ENCODE assay signal across 22 cellular contexts in genomic region chr9:88426651-88427050, GRCh38. TPM values are rescaled to one million over a fixed set of nuclear protein-coding genes. Genes with fewer than 3 reads are reported as not detected.
A peak's percentile ranks its signal among the peaks of the same experiment; 100 is the strongest.
DNase-seq lines count a peak whose midpoint lies in the region; ATAC-seq and TF ChIP-seq lines count a peak whose summit lies in the region.
"Had no signal": no experiment of that assay in that cellular context is flagged by ENCODE, and none has a peak within 500 bp of the region (broad histone marks: within the 10 kb centered on the region; RNA-seq: fewer than 3 reads in every experiment).

No MANE protein-coding gene starts in this region.

- H3K4me1 ChIP-seq in smooth muscle cell (ENCODE audit: low read depth) = peaks cover 16% of the 10 kb centered on the region
- H3K4me1 ChIP-seq: BE2C had no signal

- peaks cover 2 to 7% of the 10 kb centered on the region in 2 donors for H3K36me3 Mint-ChIP-seq in activated T-cell treated with anti-CD3 and anti-CD28 coated beads, Interleukin-2, amount 50 U/mL, for 72 hours (ENCODE audit: insufficient read depth in 2 of 2)
- H3K36me3 Mint-ChIP-seq in WTC11 = peaks cover 27% of the 10 kb centered on the region
- H3K36me3 Mint-ChIP-seq in mesothelial cell of epicardium = peaks cover 15% of the 10 kb centered on the region

- DNase-seq in activated T-cell treated with anti-CD3 and anti-CD28 coated beads, Interleukin-2, amount 50 U/mL, for 72 hours = no peak
- DNase-seq in activated T-cell treated with anti-CD3 and anti-CD28 coated beads for 4 hours = no peak
- DNase-seq in WTC11 (ENCODE audit: low spot score) = no peak
- no peak for DNase-seq in mesothelial cell of epicardium (ENCODE audit: low spot score in 2 of 2, unreplicated experiment in 2 of 2)
- DNase-seq in smooth muscle cell (lab: John Stamatoyannopoulos, UW; ENCODE audit: unreplicated experiment) = no peak
- no peak for DNase-seq in inferior parietal cortex (ENCODE audit: extremely low spot score)
- DNase-seq in amygdala (lab: John Stamatoyannopoulos, UW) = no peak
- DNase-seq in SIG-M5 (lab: John Stamatoyannopoulos, UW) = no peak
- DNase-seq: ACHN; AML-193; BE2C; Calu3; CD4-positive, alpha-beta T cell; CD8-positive, alpha-beta memory T cell; COR-L47; DMS53; DMS79 treated with DMSO at 0.1 percent for 48 hours; GM23248; H9 had no signal

- CTCF ChIA-PET in WTC11 (lab: Charles Lee) = no interaction called here

- no peak overlapping the region for H3K9ac ChIP-seq in smooth muscle cell (ENCODE audit: low read depth)
- H3K9ac ChIP-seq: BLaER1 treated with 17β-estradiol and CSF1 and Interleukin-3, amounts not matched to agents 10 nM and 100 nM; GM23248 had no signal

- POLR2A ChIA-PET in WTC11 (lab: Charles Lee) = no interaction called here

- 43% methylated on average over 1 of the region's 1 CpG for WGBS in smooth muscle cell (ENCODE audit: low lambda C conversion rate)

- no peaks in the 10 kb centered on the region for H3K27me3 ChIP-seq in smooth muscle cell (ENCODE audit: low read depth)
- H3K27me3 ChIP-seq: BE2C; BLaER1 treated with 17β-estradiol and CSF1 and Interleukin-3, amounts not matched to agents 10 nM and 100 nM had no signal

- H4K20me1 ChIP-seq in smooth muscle cell (ENCODE audit: low read depth) = peaks cover 90% of the 10 kb centered on the region

- H3K27ac Mint-ChIP-seq in activated T-cell treated with anti-CD3 and anti-CD28 coated beads, Interleukin-2, amount 50 U/mL, for 72 hours = peak overlapping the region; percentile 35
- H3K27ac Mint-ChIP-seq in WTC11 (peak overlapping the region; percentile 17; the same call in 1 of the 2 replicates), mesothelial cell of epicardium (peak overlapping the region; percentile 41)
- H3K27ac Mint-ChIP-seq: CD4-positive, alpha-beta T cell; CD8-positive, alpha-beta memory T cell; H9 had no signal

- H3F3A ChIP-seq in smooth muscle cell (ENCODE audit: low read depth) = no peaks in the 10 kb centered on the region

- H3K9me3 ChIP-seq in smooth muscle cell (replicated peaks; ENCODE audit: low read depth) = no peaks in the 10 kb centered on the region
- H3K9me3 ChIP-seq: BE2C had no signal

- no peak for TF ChIP-seq CTCF in WTC11 (IDR thresholded peaks at IDR 0.05)
- no peak for TF ChIP-seq CTCF in mesothelial cell of epicardium (IDR thresholded peaks at IDR 0.05; ENCODE audit: unreplicated experiment)
- no peak for TF ChIP-seq CTCF in smooth muscle cell (IDR thresholded peaks at IDR 0.05; ENCODE audit: borderline replicate concordance, insufficient read depth, poor library complexity, severe bottlenecking)

- peaks cover 97% of the 10 kb centered on the region for H3K79me2 ChIP-seq in smooth muscle cell (ENCODE audit: low read depth)

- H3K4me3 ChIP-seq in smooth muscle cell = no peak overlapping the region
- H3K4me3 ChIP-seq: BLaER1 treated with 17β-estradiol and CSF1 and Interleukin-3, amounts not matched to agents 10 nM and 100 nM; GM23248 had no signal

- ATAC-seq in activated T-cell treated with anti-CD3 and anti-CD28 coated beads, Interleukin-2, amount 50 U/mL, for 72 hours (replicated peaks in 1 of 2) = no peak
- ATAC-seq in WTC11 = no peak

- peak overlapping the region; percentile 50 for H3K27ac ChIP-seq in smooth muscle cell (ENCODE audit: low read depth)
- H3K27ac ChIP-seq: 22Rv1; BLaER1 treated with 17β-estradiol and CSF1 and Interleukin-3, amounts not matched to agents 10 nM and 100 nM; GM23248 had no signal

- H3K4me3 Mint-ChIP-seq in activated T-cell treated with anti-CD3 and anti-CD28 coated beads, Interleukin-2, amount 50 U/mL, for 72 hours = no peak overlapping the region
- H3K4me3 Mint-ChIP-seq in WTC11 = no peak overlapping the region
- no peak overlapping the region for H3K4me3 Mint-ChIP-seq in mesothelial cell of epicardium
- H3K4me3 Mint-ChIP-seq: CD14-positive monocyte; CD4-positive, alpha-beta T cell; CD8-positive, alpha-beta memory T cell; H9 had no signal

- H3K4me2 ChIP-seq in smooth muscle cell = no peak overlapping the region
- H3K4me2 ChIP-seq: BLaER1 treated with 17β-estradiol and CSF1 and Interleukin-3, amounts not matched to agents 10 nM and 100 nM had no signal

- no peak overlapping the region for H2AFZ ChIP-seq in smooth muscle cell (ENCODE audit: low read depth)
- H2AFZ ChIP-seq: GM23248 had no signal

- no peaks in the 10 kb centered on the region for H3K27me3 Mint-ChIP-seq in activated T-cell treated with anti-CD3 and anti-CD28 coated beads, Interleukin-2, amount 50 U/mL, for 72 hours (ENCODE audit: low read depth)
- H3K27me3 Mint-ChIP-seq in WTC11 (ENCODE audit: low read depth) (no peaks in the 10 kb centered on the region), mesothelial cell of epicardium (ENCODE audit: low read depth) (no peaks in the 10 kb centered on the region)
- H3K27me3 Mint-ChIP-seq: CD4-positive, alpha-beta T cell; CD8-positive, alpha-beta memory T cell had no signal

- H3K9me3 Mint-ChIP-seq in activated T-cell treated with anti-CD3 and anti-CD28 coated beads, Interleukin-2, amount 50 U/mL, for 72 hours = peaks cover 2 to 3% of the 10 kb centered on the region in 2 donors
- H3K9me3 Mint-ChIP-seq in WTC11 = no peaks in the 10 kb centered on the region
- H3K9me3 Mint-ChIP-seq in mesothelial cell of epicardium = no peaks in the 10 kb centered on the region
- H3K9me3 Mint-ChIP-seq: CD4-positive, alpha-beta T cell; H9 had no signal

- peaks cover 6% of the 10 kb centered on the region for H3K4me1 Mint-ChIP-seq in activated T-cell treated with anti-CD3 and anti-CD28 coated beads, Interleukin-2, amount 50 U/mL, for 72 hours (ENCODE audit: low read depth)
- H3K4me1 Mint-ChIP-seq in WTC11 = peaks cover 41% of the 10 kb centered on the region
- peaks cover 11% of the 10 kb centered on the region for H3K4me1 Mint-ChIP-seq in mesothelial cell of epicardium

- no peaks in the 10 kb centered on the region for H3K36me3 ChIP-seq in smooth muscle cell (ENCODE audit: low read depth)
- H3K36me3 ChIP-seq: BE2C had no signal

TF ChIP-seq in WTC11, 78 proteins besides CTCF, POLR2A, EP300 and RAD21:
- no peak for TF ChIP-seq PREB (CRISPR knock-in tag; IDR thresholded peaks at IDR 0.05; ENCODE audit: borderline replicate concordance)
- TF ChIP-seq FOXP4 (CRISPR knock-in tag; IDR thresholded peaks at IDR 0.05) = no peak
- TF ChIP-seq ZNF138 (CRISPR knock-in tag; conservative IDR thresholded peaks at IDR 0.05) = no peak
- TF ChIP-seq ATF1 (CRISPR knock-in tag; IDR thresholded peaks at IDR 0.05) = no peak
- TF ChIP-seq NFYB (CRISPR knock-in tag; conservative IDR thresholded peaks at IDR 0.05; ENCODE audit: low read depth) = no peak
- TF ChIP-seq, protein P1, sequence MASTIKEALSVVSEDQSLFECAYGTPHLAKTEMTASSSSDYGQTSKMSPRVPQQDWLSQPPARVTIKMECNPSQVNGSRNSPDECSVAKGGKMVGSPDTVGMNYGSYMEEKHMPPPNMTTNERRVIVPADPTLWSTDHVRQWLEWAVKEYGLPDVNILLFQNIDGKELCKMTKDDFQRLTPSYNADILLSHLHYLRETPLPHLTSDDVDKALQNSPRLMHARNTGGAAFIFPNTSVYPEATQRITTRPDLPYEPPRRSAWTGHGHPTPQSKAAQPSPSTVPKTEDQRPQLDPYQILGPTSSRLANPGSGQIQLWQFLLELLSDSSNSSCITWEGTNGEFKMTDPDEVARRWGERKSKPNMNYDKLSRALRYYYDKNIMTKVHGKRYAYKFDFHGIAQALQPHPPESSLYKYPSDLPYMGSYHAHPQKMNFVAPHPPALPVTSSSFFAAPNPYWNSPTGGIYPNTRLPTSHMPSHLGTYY (CRISPR knock-in tag; IDR thresholded peaks at IDR 0.05) = no peak
- no peak for TF ChIP-seq ZNF416 (CRISPR knock-in tag; IDR thresholded peaks at IDR 0.05)
- TF ChIP-seq ZNF232 (CRISPR knock-in tag; IDR thresholded peaks at IDR 0.05) = no peak
- no peak for TF ChIP-seq ATF3 (CRISPR knock-in tag; conservative IDR thresholded peaks at IDR 0.05)

RNA-seq across cellular contexts. Expression of gene SPIN1, which starts 38.4 kb away (rescaled TPM):
- total RNA-seq in activated T-cell treated with anti-CD3 and anti-CD28 coated beads, Interleukin-2, amount 50 U/mL, for 72 hours = 10 to 100 TPM; 27.8 to 28.2 TPM
- total RNA-seq in WTC11 (2021) (122 to 124 TPM (median 123 TPM) in 3 replicates), mesothelial cell of epicardium (181 to 194 TPM (median 187 TPM) in 3 replicates), smooth muscle cell (122 and 129 TPM in 2 replicates)
- polyA plus RNA-seq in smooth muscle cell = 56.4 and 60.0 TPM in 2 replicates
